Comparison of ENCODE assay signal across 22 cellular contexts in the genomic region with DNA sequence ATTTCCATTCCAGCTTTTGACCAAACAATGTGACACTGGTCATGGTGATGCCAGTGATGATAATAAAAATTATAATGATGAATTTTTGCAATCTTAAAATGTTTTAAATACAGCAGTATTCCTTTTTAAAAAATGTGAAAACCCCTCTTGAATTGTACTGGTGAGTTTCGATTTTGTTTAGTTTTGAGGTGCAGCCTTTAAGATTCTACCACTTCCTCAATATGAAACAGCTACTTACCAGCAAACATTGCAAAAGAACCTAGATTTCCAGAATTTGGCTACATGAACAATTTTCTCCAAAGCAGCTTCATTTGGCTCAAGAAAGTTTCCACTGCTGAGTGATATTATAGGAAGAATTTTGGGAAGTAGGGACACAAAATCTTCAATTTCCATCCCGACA. TPM values are rescaled to one million over a fixed set of nuclear protein-coding genes. Genes with fewer than 3 reads are reported as not detected.
DNase-seq lines count a peak whose midpoint lies in the region; ATAC-seq and TF ChIP-seq lines count a peak whose summit lies in the region.
"Had no signal": no experiment of that assay in that cellular context is flagged by ENCODE, and none has a peak within 500 bp of the region (broad histone marks: within the 10 kb centered on the region; RNA-seq: fewer than 3 reads in every experiment).

No MANE protein-coding gene starts in this region.

- H3K9me3 Mint-ChIP-seq in CD14-positive monocyte, result peaks cover 0 to 4% (median 0%) of the 10 kb centered on the region in 7 donors
- H3K9me3 Mint-ChIP-seq: activated CD4-positive, alpha-beta T cell treated with anti-CD3 and anti-CD28 coated beads, Interleukin-2, amount 10 ng/mL, durations not matched to agents 24 days and 14 days; activated T-cell treated with anti-CD3 and anti-CD28 coated beads, Interleukin-2, amount 50 U/mL, for 4 hours; nephron had no signal

- H3K27me3 ChIP-seq in psoas muscle (ENCODE audit: insufficient read depth in 3 of 3, low read length in 2 of 3), result no peaks in the 10 kb centered on the region
- H3K27me3 ChIP-seq: adrenal gland, body of pancreas, spleen, transverse colon had no signal

- H3K4me3 ChIP-seq in psoas muscle (peak overlapping the region; percentile 12), mucosa of descending colon (no peak overlapping the region)
- H3K4me3 ChIP-seq: adrenal gland, body of pancreas, spleen, transverse colon had no signal

- peak overlapping the region; percentile 53 for H3K27ac ChIP-seq in psoas muscle
- H3K27ac ChIP-seq: body of pancreas, C4-2B, transverse colon had no signal

- H3K36me3 ChIP-seq in psoas muscle (ENCODE audit: insufficient read depth in 1 of 2, low read depth in 1 of 2) (no peaks in the 10 kb centered on the region), mucosa of descending colon (ENCODE audit: low read depth) (no peaks in the 10 kb centered on the region)
- H3K36me3 ChIP-seq: adrenal gland, spleen, transverse colon had no signal

- H3K4me1 Mint-ChIP-seq in CD14-positive monocyte, result peaks cover 28% of the 10 kb centered on the region
- H3K4me1 Mint-ChIP-seq: activated CD4-positive, alpha-beta T cell treated with anti-CD3 and anti-CD28 coated beads, Interleukin-2, amount 10 ng/mL, durations not matched to agents 24 days and 14 days had no signal

- DNase-seq in CD14-positive monocyte (ENCODE audit: low spot score) (no peak), MV-4-11 (lab: John Stamatoyannopoulos, UW) (peak; percentile 77), SKM-1 (lab: John Stamatoyannopoulos, UW; ENCODE audit: unreplicated experiment) (peak; percentile 9), psoas muscle (no peak), cerebellum (ENCODE audit: low spot score) (no peak), mucosa of descending colon (no peak)
- DNase-seq: activated CD4-positive, alpha-beta T cell treated with anti-CD3 and anti-CD28 coated beads, Interleukin-2, amount 10 ng/mL, durations not matched to agents 24 days and 14 days; activated T-cell treated with anti-CD3 and anti-CD28 coated beads, Interleukin-2, amount 50 U/mL, for 4 hours; adrenal gland; body of pancreas; effector CD4-positive, alpha-beta T cell; glutamatergic neuron; NCI-H1105; NCI-H2029; NCI-H2227 treated with DMSO at 0.1 percent for 48 hours; spleen; T1000; transverse colon had no signal

- H3K4me1 ChIP-seq in psoas muscle (peaks cover 49% of the 10 kb centered on the region), mucosa of descending colon (ENCODE audit: low read depth) (no peaks in the 10 kb centered on the region)
- H3K4me1 ChIP-seq: adrenal gland had no signal

- peak overlapping the region in 2 of 7 donors; percentile 5 to 69 for H3K27ac Mint-ChIP-seq in CD14-positive monocyte
- H3K27ac Mint-ChIP-seq: activated CD4-positive, alpha-beta T cell treated with anti-CD3 and anti-CD28 coated beads, Interleukin-2, amount 10 ng/mL, durations not matched to agents 24 days and 14 days; nephron had no signal

- peak overlapping the region; percentile 32 to 62 for H3K4me3 Mint-ChIP-seq in CD14-positive monocyte
- H3K4me3 Mint-ChIP-seq: activated CD4-positive, alpha-beta T cell treated with anti-CD3 and anti-CD28 coated beads, Interleukin-2, amount 10 ng/mL, durations not matched to agents 24 days and 14 days; activated T-cell treated with anti-CD3 and anti-CD28 coated beads, Interleukin-2, amount 50 U/mL, for 4 hours; nephron had no signal

- no peaks in the 10 kb centered on the region for H3K27me3 Mint-ChIP-seq in CD14-positive monocyte (ENCODE audit: low read depth in 3 of 3)

- H3K36me3 Mint-ChIP-seq in CD14-positive monocyte, result no peaks in the 10 kb centered on the region

- WGBS in psoas muscle, 3 donors, result 65 to 78% (median 73%) methylated on average over 2 of the region's 2 CpGs

- TF ChIP-seq CTCF in CD14-positive monocyte (IDR thresholded peaks at IDR 0.05), result no peak
- TF ChIP-seq CTCF in psoas muscle (IDR thresholded peaks at IDR 0.05), result no peak
- TF ChIP-seq CTCF in mucosa of descending colon (IDR thresholded peaks at IDR 0.05), result no peak

- ATAC-seq in psoas muscle, result no peak
- ATAC-seq in GM18870 (IDR thresholded peaks at IDR 0.05; ENCODE audit: unreplicated experiment), result no peak
- ATAC-seq in mucosa of descending colon, result no peak
- no peak for ATAC-seq in HG02798 (IDR thresholded peaks at IDR 0.05; ENCODE audit: poor library complexity, unreplicated experiment)
- ATAC-seq: activated T-cell treated with anti-CD3 and anti-CD28 coated beads, Interleukin-2, amount 50 U/mL, for 4 hours; body of pancreas had no signal

- intact Hi-C loops in CD14-positive monocyte (cut with micrococcal nuclease), result no loop called here
- intact Hi-C loops in psoas muscle (cut with DNase I), result loop anchor here in 1 of 2 donors (10.0 kb wide), 1 partner anchor 51 kb away; no protein-coding TSS in a partner anchor
- intact Hi-C loops in mucosa of descending colon (cut with DNase I, micrococcal nuclease), result no loop called here

- H3K9me3 ChIP-seq in psoas muscle (no peaks in the 10 kb centered on the region), mucosa of descending colon (no peaks in the 10 kb centered on the region)
- H3K9me3 ChIP-seq: adrenal gland, body of pancreas, spleen, transverse colon had no signal

RNA-seq across cellular contexts. Expression of a gene that starts 12.0 kb away (rescaled TPM):
- 10 to 100 TPM; 10.7 to 12.9 TPM for polyA plus RNA-seq in CD14-positive monocyte
- 10 to 100 TPM; 36.8 to 68.9 (median 55.1) TPM for total RNA-seq in psoas muscle
- 10 to 100 TPM in 1 of 3 donors, 1 to 10 TPM in 2; 8.6 to 23.9 (median 8.9) TPM for polyA plus RNA-seq in psoas muscle
- 549 TPM for total RNA-seq in cerebellum
- 10 to 100 TPM; 20.7 to 88.2 (median 24.6) TPM for total RNA-seq in mucosa of descending colon

Comparison
In these comparisons a context has a peak if more than half of its experiments do, and no peak if none do; other contexts are left out.
1. DNase-seq: peak in MV-4-11 (single experiment) and SKM-1 (single experiment); none in CD14-positive monocyte (single experiment), psoas muscle (0 of 2), cerebellum (single experiment) and mucosa of descending colon (0 of 3).